17 cellular contexts compared by ENCODE assay signal in genomic region chr3:37182816-37183215, GRCh38. TPM values are rescaled to one million over a fixed set of nuclear protein-coding genes. Genes with fewer than 3 reads are reported as not detected.
DNase-seq lines count a peak whose midpoint lies in the region; ATAC-seq and TF ChIP-seq lines count a peak whose summit lies in the region.
"Had no signal": no experiment of that assay in that cellular context is flagged by ENCODE, and none has a peak within 500 bp of the region (broad histone marks: within the 10 kb centered on the region; RNA-seq: fewer than 3 reads in every experiment).

No MANE protein-coding gene starts in this region.

- dilution Hi-C loops in mammary epithelial cell (cut with HindIII; ENCODE audit: low sequenced_read_pairs), result no loop called here

- H3K79me2 ChIP-seq in mammary epithelial cell (ENCODE audit: insufficient read depth, low read length), result peaks cover 26% of the 10 kb centered on the region

- no peaks in the 10 kb centered on the region for H3K27me3 Mint-ChIP-seq in HFFc6 (ENCODE audit: insufficient read depth)
- H3K27me3 Mint-ChIP-seq: memory B cell had no signal

- DNase-seq in HFFc6 (no peak), mammary epithelial cell (no peak), lung (ENCODE audit: low spot score) (no peak), suprapubic skin (ENCODE audit: low spot score in 2 of 2) (no peak), GM20000 (ENCODE audit: low spot score) (no peak)
- DNase-seq: activated CD8-positive, alpha-beta memory T cell treated with anti-CD3 and anti-CD28 coated beads, Interleukin-2, amount 50 U/mL, for 4 hours; NCI-H1105 treated with DMSO at 0.1 percent for 48 hours; NK-92 treated with Interleukin-12 subunit alpha and Interleukin-12 subunit beta, amount 100 ng/mL, for 24 hours; right lobe of liver; SHP77 treated with DMSO at 0.1 percent for 48 hours had no signal

- TF ChIP-seq POLR2A in suprapubic skin (IDR thresholded peaks at IDR 0.05), result no peak

- H3K9me3 ChIP-seq in mammary epithelial cell (replicated peaks; ENCODE audit: insufficient read depth, low read length) (no peaks in the 10 kb centered on the region), lung (ENCODE audit: control insufficient read depth in 2 of 2, insufficient read depth in 1 of 2, low read length in 1 of 2) (no peaks in the 10 kb centered on the region), suprapubic skin (no peaks in the 10 kb centered on the region)
- H3K9me3 ChIP-seq: BLaER1, right lobe of liver had no signal

- intact Hi-C loops in mammary epithelial cell (cut with micrococcal nuclease), result loop anchor here (1.0 to 2.0 kb wide), 2 partner anchors 14 to 27 kb away; no protein-coding TSS in a partner anchor

- TF ChIP-seq EP300 in suprapubic skin (IDR thresholded peaks at IDR 0.05), result no peak

- no peak overlapping the region for H3K4me3 ChIP-seq in mammary epithelial cell (replicated peaks in 1 of 3; ENCODE audit: insufficient read depth in 1 of 3, low read depth in 2 of 3, low read length in 3 of 3)
- H3K4me3 ChIP-seq in lung, result no peak overlapping the region
- no peak overlapping the region for H3K4me3 ChIP-seq in suprapubic skin
- H3K4me3 ChIP-seq: BLaER1, right lobe of liver had no signal

- H2AFZ ChIP-seq in mammary epithelial cell (ENCODE audit: low read depth, low read length), result peak overlapping the region; percentile 28

- H3K36me3 ChIP-seq in mammary epithelial cell (ENCODE audit: insufficient read depth, low read length) (no peaks in the 10 kb centered on the region), lung (ENCODE audit: control insufficient read depth in 2 of 2, insufficient read depth in 2 of 2, low read length in 2 of 2) (no peaks in the 10 kb centered on the region), suprapubic skin (no peaks in the 10 kb centered on the region)
- H3K36me3 ChIP-seq: BLaER1, right lobe of liver had no signal

- ATAC-seq in lung (ENCODE audit: insufficient read depth, low FRiP score) (no peak), HG03460 (IDR thresholded peaks at IDR 0.05; ENCODE audit: unreplicated experiment) (no peak), HG03175 (IDR thresholded peaks at IDR 0.05; ENCODE audit: unreplicated experiment) (no peak)
- no peak for ATAC-seq in activated CD4-positive, CD25-positive, alpha-beta regulatory T cell treated with anti-CD3 and anti-CD28 coated beads, Interleukin-2, amount 50 U/mL, for 24 hours
- ATAC-seq: right lobe of liver had no signal

- peaks cover 66% of the 10 kb centered on the region for H3K4me1 Mint-ChIP-seq in HFFc6 (ENCODE audit: low read depth)

- H3K27ac Mint-ChIP-seq in HFFc6, result peak overlapping the region; percentile 90
- H3K27ac Mint-ChIP-seq: T-helper 2 cell treated with Interferon-gamma antibody and Interleukin-4, amounts not matched to agents 5 μg/mL and 100 μg/mL, for 36 hours had no signal

- H3K27me3 ChIP-seq in mammary epithelial cell (ENCODE audit: insufficient read depth, low read length) (no peaks in the 10 kb centered on the region), lung (ENCODE audit: control insufficient read depth, insufficient read depth) (no peaks in the 10 kb centered on the region), suprapubic skin (no peaks in the 10 kb centered on the region)
- H3K27me3 ChIP-seq: BLaER1, right lobe of liver had no signal

- no peak overlapping the region for H3K9ac ChIP-seq in mammary epithelial cell (ENCODE audit: insufficient read depth, low read length)
- H3K9ac ChIP-seq: BLaER1 had no signal

- H3K4me1 ChIP-seq in mammary epithelial cell (ENCODE audit: insufficient read depth, low read length) (peaks cover 61% of the 10 kb centered on the region), lung (ENCODE audit: control insufficient read depth in 2 of 2, insufficient read depth in 2 of 2, low read length in 2 of 2) (peaks cover 5 to 27% of the 10 kb centered on the region in 2 donors), suprapubic skin (peaks cover 54% of the 10 kb centered on the region)

- CTCF ChIA-PET in mammary epithelial cell (lab: Charles Lee; ENCODE audit: low non-redundant PET), result no interaction called here

- in situ Hi-C loops in mammary epithelial cell (cut with MboI; ENCODE audit: low sequenced_read_pairs in 2 of 2), result no loop called here

- peaks cover 20% of the 10 kb centered on the region for H3K36me3 Mint-ChIP-seq in HFFc6 (ENCODE audit: low read depth)
- H3K36me3 Mint-ChIP-seq: memory B cell had no signal

- TSS peak; percentile 69 for BruUV-seq in mammary epithelial cell (replicated peaks; lab: Mats Ljungman, UMichigan)

- peak overlapping the region; percentile 65; the same call in 1 of the 2 replicates for H3K4me3 Mint-ChIP-seq in HFFc6
- H3K4me3 Mint-ChIP-seq: memory B cell; neural crest cell; T-helper 2 cell treated with Interferon-gamma antibody and Interleukin-4, amounts not matched to agents 5 μg/mL and 100 μg/mL, for 36 hours had no signal

- no peak for TF ChIP-seq CTCF in HFFc6 (IDR thresholded peaks at IDR 0.05)
- no peak for TF ChIP-seq CTCF in mammary epithelial cell (conservative IDR thresholded peaks at IDR 0.05 in 1 of 2, IDR thresholded peaks at IDR 0.05 in 1 of 2; ENCODE audit: extremely low read depth in 1 of 2, insufficient read depth in 1 of 2, low read depth in 1 of 2, low read length in 2 of 2)
- no peak for TF ChIP-seq CTCF in lung (IDR thresholded peaks at IDR 0.05; ENCODE audit: control extremely low read depth, extremely low read depth)
- TF ChIP-seq CTCF in suprapubic skin (IDR thresholded peaks at IDR 0.05), result no peak
- TF ChIP-seq CTCF in GM20000 (IDR thresholded peaks at IDR 0.05; ENCODE audit: extremely low read depth, missing control alignments), result no peak

- no peaks in the 10 kb centered on the region for H3K9me3 Mint-ChIP-seq in HFFc6
- H3K9me3 Mint-ChIP-seq: memory B cell; neural crest cell; T-helper 2 cell treated with Interferon-gamma antibody and Interleukin-4, amounts not matched to agents 5 μg/mL and 100 μg/mL, for 36 hours had no signal

- peak overlapping the region; percentile 36 for H3K4me2 ChIP-seq in mammary epithelial cell (ENCODE audit: insufficient read depth, low read depth, low read length)
- H3K4me2 ChIP-seq: BLaER1 had no signal

- H3K27ac ChIP-seq in mammary epithelial cell (ENCODE audit: insufficient read depth, low read depth, low read length) (peak overlapping the region; percentile 94), lung (ENCODE audit: low read depth in 1 of 2, low read length in 1 of 2) (peak overlapping the region; percentile 63 to 85), suprapubic skin (peak overlapping the region; percentile 88)
- H3K27ac ChIP-seq: BLaER1, right lobe of liver had no signal

- H4K20me1 ChIP-seq in mammary epithelial cell (ENCODE audit: insufficient read depth, low read length), result no peaks in the 10 kb centered on the region

RNA-seq across cellular contexts. Expression of gene LRRFIP2, which starts 8.4 kb away (rescaled TPM):
- total RNA-seq in HFFc6 (2021; fragmentation: NEBNext Ultra II Directional; extraction: Animal tissue kit (Norgen Biotek cat#: 25700)), result 100 to 1,000 TPM; 124 to 151 (median 134) TPM
- total RNA-seq in mammary epithelial cell (100 to 1,000 TPM in 1 of 2 donors, 10 to 100 TPM in 1; 78.7 to 122 TPM), lung (100 to 1,000 TPM in 1 of 2 donors, 10 to 100 TPM in 1; 60.0 to 106 TPM), suprapubic skin (100 to 1,000 TPM in 1 of 4 donors, 10 to 100 TPM in 3; 59.0 to 122 (median 72.5) TPM)
- polyA plus RNA-seq in mammary epithelial cell (45.8 TPM), lung (10 to 100 TPM; 24.8 to 29.1 TPM)
- 41.5 TPM for polyA minus RNA-seq in mammary epithelial cell
